Comparison of ENCODE assay signal across 8 cellular contexts in the genomic region with DNA sequence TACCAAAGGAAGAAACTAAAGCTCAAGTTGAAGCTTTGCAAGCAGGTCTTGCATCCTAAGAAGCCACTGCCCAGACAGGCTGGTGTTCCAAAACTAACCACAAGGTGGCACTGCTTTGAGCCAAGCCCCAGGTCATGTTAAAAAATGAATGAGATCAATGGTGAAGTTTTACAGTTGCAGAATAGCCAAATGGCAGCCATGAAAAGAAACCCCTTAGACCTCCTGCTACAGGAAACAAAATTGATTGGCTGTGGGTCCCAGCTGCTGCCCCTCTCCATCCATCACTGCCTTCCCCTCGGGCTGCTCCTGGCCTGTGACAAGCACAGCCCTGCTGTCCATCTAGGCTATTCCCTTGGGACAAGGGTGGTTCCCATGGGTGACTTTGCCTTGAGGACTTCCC. TPM values are rescaled to one million over a fixed set of nuclear protein-coding genes. Genes with fewer than 3 reads are reported as not detected.
DNase-seq lines count a peak whose midpoint lies in the region; ATAC-seq, FAIRE-seq and TF ChIP-seq lines count a peak whose summit lies in the region.

No MANE protein-coding gene starts in this region.

- in situ Hi-C loops in HAP-1 (cut with MboI; ENCODE audit: low sequenced_read_pairs) = no loop called here

- TF ChIP-seq CTCF in WI38 (IDR thresholded peaks at IDR 0.05; ENCODE audit: low read depth, low read length) (peak; percentile 86), bronchial epithelial cell (IDR thresholded peaks at IDR 0.05; ENCODE audit: insufficient read depth, low read length, severe bottlenecking) (peak; percentile 84)

- no peaks in the 10 kb centered on the region for H3K36me3 ChIP-seq in HAP-1 (replicated peaks)
- H3K36me3 ChIP-seq in bronchial epithelial cell (ENCODE audit: control insufficient read depth, insufficient read depth, low read length) = no peaks in the 10 kb centered on the region

- no peaks in the 10 kb centered on the region for H3K27me3 ChIP-seq in HAP-1 (ENCODE audit: low read depth)
- no peaks in the 10 kb centered on the region for H3K27me3 ChIP-seq in bronchial epithelial cell (ENCODE audit: control insufficient read depth, insufficient read depth, low read length)

- ATAC-seq in GM18505 (IDR thresholded peaks at IDR 0.05; ENCODE audit: unreplicated experiment) = no peak

- peak; percentile 57 for DNase-seq in EL
- DNase-seq in HAP-1 (ENCODE audit: low spot score in 2 of 2) = peak; percentile 52 to 87
- peak; percentile 48 for DNase-seq in NCI-H1694 (lab: John Stamatoyannopoulos, UW)
- DNase-seq in bronchial epithelial cell (ENCODE audit: low read depth) = peak; percentile 76
- DNase-seq in kidney tubule cell (ENCODE audit: low spot score) = peak; percentile 72
- DNase-seq in stimulated activated CD4-positive, alpha-beta T cell treated with anti-CD3 and anti-CD28 coated beads, Interleukin-4, amount 100 ng/mL, for 4 hours = peak; percentile 66 to 75

- peaks cover 13% of the 10 kb centered on the region for H3K4me1 ChIP-seq in HAP-1

- TF ChIP-seq POLR2A in GM18505 (IDR thresholded peaks at IDR 0.05; ENCODE audit: borderline replicate concordance, extremely low read depth, insufficient read depth, insufficient read length) = no peak

- FAIRE-seq in bronchial epithelial cell (lab: Jason Lieb, UNC) = no peak

- H3K4me3 ChIP-seq in HAP-1 (no peak overlapping the region), WI38 (ENCODE audit: low read depth, low read length) (no peak overlapping the region), bronchial epithelial cell (ENCODE audit: low read depth, low read length) (no peak overlapping the region)

- no peaks in the 10 kb centered on the region for H3K9me3 ChIP-seq in HAP-1

RNA-seq across cellular contexts. Expression of gene MREG, which starts 20.7 kb away (rescaled TPM):
- total RNA-seq in bronchial epithelial cell = 24.7 and 28.8 TPM in 2 replicates

RNA-seq across cellular contexts. Expression of gene PECR, which starts 47.5 kb away (rescaled TPM):
- total RNA-seq in bronchial epithelial cell = 21.3 and 57.5 TPM in 2 replicates

RNA-seq across cellular contexts. Expression of gene TMEM169, which starts 47.7 kb away (rescaled TPM):
- total RNA-seq in bronchial epithelial cell = 0.26 and 0.51 TPM in 2 replicates
